In genomic region chr9:16571127-16571848, GRCh38 we compare ENCODE assay signal across 18 cellular contexts.
DNase-seq lines count a peak whose midpoint lies in the region; ATAC-seq and TF ChIP-seq lines count a peak whose summit lies in the region.
"Had no signal": no experiment of that assay in that cellular context is flagged by ENCODE, and none has a peak within 500 bp of the region (broad histone marks: within the 10 kb centered on the region; RNA-seq: fewer than 3 reads in every experiment).

No MANE protein-coding gene starts in this region.

- no peak for TF ChIP-seq CTCF in WTC11 (IDR thresholded peaks at IDR 0.05)
- no peak for TF ChIP-seq CTCF in left lung (IDR thresholded peaks at IDR 0.05)
- TF ChIP-seq CTCF in type B pancreatic cell (conservative IDR thresholded peaks at IDR 0.05), result no peak
- TF ChIP-seq CTCF in HFFc6 (IDR thresholded peaks at IDR 0.05), result no peak

- no peak overlapping the region for H2AFZ ChIP-seq in Karpas-422 (ENCODE audit: low read length)
- H2AFZ ChIP-seq: PC-9 had no signal

- no peak for ATAC-seq in WTC11
- peak; percentile 38 for ATAC-seq in left lung

- intact Hi-C loops in left lung (cut with DNase I), result no loop called here

- H3K36me3 ChIP-seq in left lung, result no peaks in the 10 kb centered on the region
- no peaks in the 10 kb centered on the region for H3K36me3 ChIP-seq in Karpas-422 (ENCODE audit: insufficient read depth, low read length)

- no peak overlapping the region for H3K4me3 Mint-ChIP-seq in WTC11
- peak overlapping the region; percentile 14 for H3K4me3 Mint-ChIP-seq in type B pancreatic cell
- no peak overlapping the region for H3K4me3 Mint-ChIP-seq in HFFc6
- H3K4me3 Mint-ChIP-seq: activated naive CD8-positive, alpha-beta T cell treated with anti-CD3 and anti-CD28 coated beads for 36 hours; central memory CD8-positive, alpha-beta T cell had no signal

- peaks cover 0 to 4% of the 10 kb centered on the region in 2 donors for H3K4me1 ChIP-seq in left lung
- no peaks in the 10 kb centered on the region for H3K4me1 ChIP-seq in Karpas-422 (ENCODE audit: low read length)

- no peaks in the 10 kb centered on the region for H3K27me3 ChIP-seq in left lung
- H3K27me3 ChIP-seq in Karpas-422 (ENCODE audit: low read length), result no peaks in the 10 kb centered on the region

- POLR2A ChIA-PET in WTC11 (lab: Charles Lee), result no interaction called here

- peaks cover 70% of the 10 kb centered on the region for H3K4me1 Mint-ChIP-seq in WTC11
- peaks cover 51% of the 10 kb centered on the region for H3K4me1 Mint-ChIP-seq in type B pancreatic cell (ENCODE audit: unreplicated experiment)
- H3K4me1 Mint-ChIP-seq in HFFc6 (ENCODE audit: low read depth), result peaks cover 33% of the 10 kb centered on the region
- H3K4me1 Mint-ChIP-seq: activated naive CD8-positive, alpha-beta T cell treated with anti-CD3 and anti-CD28 coated beads for 36 hours; central memory CD8-positive, alpha-beta T cell had no signal

- H3K9ac ChIP-seq in Karpas-422 (ENCODE audit: low read length), result no peak overlapping the region

- no peaks in the 10 kb centered on the region for H4K20me1 ChIP-seq in Karpas-422 (ENCODE audit: insufficient read depth, low read depth, low read length)

- CTCF ChIA-PET in WTC11 (lab: Charles Lee), result interaction anchor here (1.2 kb wide), 1 partner anchor 304 kb away, joined by 3 read pairs; no protein-coding TSS in a partner anchor

- no peak overlapping the region for H3K4me3 ChIP-seq in left lung
- no peak overlapping the region for H3K4me3 ChIP-seq in Karpas-422 (ENCODE audit: low read length)
- H3K4me3 ChIP-seq: PC-9 had no signal

- peak; percentile 14 for DNase-seq in NCI-H82 (lab: John Stamatoyannopoulos, UW)
- DNase-seq in NCI-H82 treated with DMSO at 0.1 percent for 48 hours (lab: John Stamatoyannopoulos, UW; ENCODE audit: unreplicated experiment), result no peak
- DNase-seq in WTC11 (ENCODE audit: low spot score), result no peak
- no peak for DNase-seq in left lung
- DNase-seq in type B pancreatic cell (ENCODE audit: extremely low spot score, unreplicated experiment), result no peak
- DNase-seq in Karpas-422, result no peak
- DNase-seq in activated CD4-positive, alpha-beta T cell treated with anti-CD3 and anti-CD28 coated beads for 4 hours, result no peak
- no peak for DNase-seq in HFFc6
- DNase-seq: activated CD4-positive, alpha-beta T cell treated with anti-CD3 and anti-CD28 coated beads for 48 hours; activated naive CD8-positive, alpha-beta T cell treated with anti-CD3 and anti-CD28 coated beads for 36 hours; activated T-cell treated with anti-CD3 and anti-CD28 coated beads for 4 hours; COR-L47; KG1; NCI-H1930; nucleus accumbens; PC-9; substantia nigra had no signal

- H3K36me3 Mint-ChIP-seq in WTC11 (no peaks in the 10 kb centered on the region), type B pancreatic cell (peaks cover 3% of the 10 kb centered on the region), HFFc6 (ENCODE audit: low read depth) (no peaks in the 10 kb centered on the region)
- H3K36me3 Mint-ChIP-seq: activated naive CD8-positive, alpha-beta T cell treated with anti-CD3 and anti-CD28 coated beads for 36 hours had no signal

- no peaks in the 10 kb centered on the region for H3K79me2 ChIP-seq in Karpas-422 (ENCODE audit: low read length)

- H3K27me3 Mint-ChIP-seq in WTC11 (ENCODE audit: low read depth) (no peaks in the 10 kb centered on the region), type B pancreatic cell (peaks cover 4% of the 10 kb centered on the region), HFFc6 (ENCODE audit: insufficient read depth) (no peaks in the 10 kb centered on the region)
- H3K27me3 Mint-ChIP-seq: central memory CD8-positive, alpha-beta T cell had no signal

- H3K27ac Mint-ChIP-seq in WTC11 (0 out of 2 replicates have a peak overlapping the region, but pooled peaks have one; percentile 7), type B pancreatic cell (no peak overlapping the region), HFFc6 (no peak overlapping the region)
- H3K27ac Mint-ChIP-seq: activated naive CD8-positive, alpha-beta T cell treated with anti-CD3 and anti-CD28 coated beads for 36 hours had no signal

- H3K9me3 Mint-ChIP-seq in WTC11, result no peaks in the 10 kb centered on the region
- H3K9me3 Mint-ChIP-seq in type B pancreatic cell, result no peaks in the 10 kb centered on the region
- no peaks in the 10 kb centered on the region for H3K9me3 Mint-ChIP-seq in HFFc6
- H3K9me3 Mint-ChIP-seq: activated naive CD8-positive, alpha-beta T cell treated with anti-CD3 and anti-CD28 coated beads for 36 hours; central memory CD8-positive, alpha-beta T cell had no signal

- H3K27ac ChIP-seq in left lung (no peak overlapping the region), Karpas-422 (ENCODE audit: low read length) (no peak overlapping the region)
- H3K27ac ChIP-seq: PC-9 had no signal

- no peak overlapping the region for H3K4me2 ChIP-seq in Karpas-422 (ENCODE audit: low read depth, low read length, poor library complexity, severe bottlenecking)

- H3K9me3 ChIP-seq in left lung (no peaks in the 10 kb centered on the region), Karpas-422 (ENCODE audit: low read length) (no peaks in the 10 kb centered on the region)

- H3K9me2 ChIP-seq in Karpas-422 (replicated peaks; ENCODE audit: insufficient read depth, low read length), result no peaks in the 10 kb centered on the region

TF ChIP-seq in WTC11, 78 proteins besides CTCF, POLR2A, EP300 and RAD21:
- TF ChIP-seq ZNF219 (CRISPR knock-in tag; IDR thresholded peaks at IDR 0.05; ENCODE audit: borderline replicate concordance) (no peak), ELF4 (CRISPR knock-in tag; IDR thresholded peaks at IDR 0.05; ENCODE audit: low read depth) (no peak), ZNF317 (CRISPR knock-in tag; IDR thresholded peaks at IDR 0.05; ENCODE audit: borderline replicate concordance, low read depth) (no peak), FOXP4 (CRISPR knock-in tag; IDR thresholded peaks at IDR 0.05) (no peak), TCF7 (CRISPR knock-in tag; IDR thresholded peaks at IDR 0.05; ENCODE audit: low read depth) (no peak), KAT7 (CRISPR knock-in tag; IDR thresholded peaks at IDR 0.05; ENCODE audit: borderline replicate concordance) (no peak), ZBTB21 (CRISPR knock-in tag; IDR thresholded peaks at IDR 0.05; ENCODE audit: borderline replicate concordance) (no peak), GRHL2 (CRISPR knock-in tag; IDR thresholded peaks at IDR 0.05; ENCODE audit: insufficient replicate concordance, severe bottlenecking) (no peak), MXD4 (CRISPR knock-in tag; IDR thresholded peaks at IDR 0.05; ENCODE audit: borderline replicate concordance) (no peak), IRF2 (CRISPR knock-in tag; IDR thresholded peaks at IDR 0.05; ENCODE audit: borderline replicate concordance, low read depth) (no peak), ZNF138 (CRISPR knock-in tag; conservative IDR thresholded peaks at IDR 0.05) (no peak), ESRRA (CRISPR knock-in tag; IDR thresholded peaks at IDR 0.05; ENCODE audit: borderline replicate concordance) (no peak), FOXP1 (CRISPR knock-in tag; IDR thresholded peaks at IDR 0.05; ENCODE audit: borderline replicate concordance) (no peak)
- TF ChIP-seq, protein P1, sequence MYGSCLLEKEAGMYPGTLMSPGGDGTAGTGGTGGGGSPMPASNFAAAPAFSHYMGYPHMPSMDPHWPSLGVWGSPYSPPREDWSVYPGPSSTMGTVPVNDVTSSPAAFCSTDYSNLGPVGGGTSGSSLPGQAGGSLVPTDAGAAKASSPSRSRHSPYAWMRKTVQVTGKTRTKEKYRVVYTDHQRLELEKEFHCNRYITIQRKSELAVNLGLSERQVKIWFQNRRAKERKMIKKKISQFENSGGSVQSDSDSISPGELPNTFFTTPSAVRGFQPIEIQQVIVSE (CRISPR knock-in tag; IDR thresholded peaks at IDR 0.05; ENCODE audit: borderline replicate concordance), result no peak
